In the genomic region with DNA sequence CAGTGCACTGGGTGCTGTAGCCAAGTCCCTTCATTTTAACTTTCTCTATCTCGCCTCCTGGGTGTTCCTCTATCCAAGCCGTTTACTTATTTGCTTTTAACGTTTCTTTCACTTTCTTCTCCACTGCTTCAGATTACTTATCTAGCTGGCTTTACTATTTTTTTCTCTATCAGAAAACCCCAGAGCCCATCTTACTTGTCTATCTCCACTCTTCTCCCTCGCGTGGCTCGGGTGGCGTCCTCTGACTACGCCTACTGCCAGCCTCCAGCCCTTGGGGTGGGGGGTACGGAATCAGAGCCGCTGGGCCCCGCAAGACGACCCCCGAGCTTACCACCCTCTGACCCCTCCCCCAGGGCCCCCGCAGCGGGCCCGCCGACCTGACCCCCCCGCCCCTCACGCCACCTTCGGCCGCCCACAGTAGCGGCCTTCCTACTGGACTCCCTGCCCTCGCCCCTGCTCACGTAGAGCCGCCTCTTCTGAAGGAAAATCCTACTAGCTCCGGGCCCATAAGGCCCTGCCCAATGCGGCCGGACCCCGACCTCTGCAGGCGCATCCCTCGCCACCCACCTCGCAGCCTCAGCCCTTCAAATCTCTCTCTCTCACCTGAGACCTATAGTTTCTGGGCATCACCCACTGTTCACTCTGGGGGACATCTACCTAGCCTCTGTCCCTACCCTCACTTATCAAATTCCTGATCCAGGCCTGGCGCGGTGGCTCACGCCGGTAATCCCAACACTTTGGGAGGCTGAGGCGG, we compare ENCODE assay signal across 8 cellular contexts. TPM values are rescaled to one million over a fixed set of nuclear protein-coding genes. Genes with fewer than 3 reads are reported as not detected.
DNase-seq lines count a peak whose midpoint lies in the region; ATAC-seq and TF ChIP-seq lines count a peak whose summit lies in the region.

No MANE protein-coding gene starts in this region.

- no peaks in the 10 kb centered on the region for H3K9me3 ChIP-seq in CD8-positive, alpha-beta memory T cell (ENCODE audit: low read length)
- H3K9me3 ChIP-seq in Loucy (ENCODE audit: insufficient read depth, low read depth, low read length) (no peaks in the 10 kb centered on the region), endocrine pancreas (ENCODE audit: control insufficient read depth, low read length) (no peaks in the 10 kb centered on the region)

- H3K9ac ChIP-seq in Loucy (ENCODE audit: low read depth, low read length, poor library complexity, severe bottlenecking) (no peak overlapping the region), endocrine pancreas (ENCODE audit: control insufficient read depth, insufficient read depth, low read length) (peak overlapping the region; percentile 54)

- H3K79me2 ChIP-seq in Loucy (ENCODE audit: insufficient read depth, low read length), result no peaks in the 10 kb centered on the region

- CTCF ChIA-PET in CD8-positive, alpha-beta memory T cell (lab: Charles Lee), result interaction anchor here (1.2 to 1.9 kb wide), 3 partner anchors 29 to 85 kb away, joined by 3 to 6 read pairs (median 4); a partner anchor contains a TSS

- no peaks in the 10 kb centered on the region for H3K36me3 ChIP-seq in CD8-positive, alpha-beta memory T cell (ENCODE audit: insufficient read depth, low read length)
- H3K36me3 ChIP-seq in Loucy (ENCODE audit: insufficient read depth, low read length) (no peaks in the 10 kb centered on the region), endocrine pancreas (ENCODE audit: control insufficient read depth, insufficient read depth, low read length) (no peaks in the 10 kb centered on the region)

- ATAC-seq in GM18517 (IDR thresholded peaks at IDR 0.05; ENCODE audit: unreplicated experiment) (no peak), HG03354 (IDR thresholded peaks at IDR 0.05; ENCODE audit: poor library complexity, severe bottlenecking, unreplicated experiment) (no peak), GM21447 (IDR thresholded peaks at IDR 0.05; ENCODE audit: unreplicated experiment) (no peak)

- H3K4me2 ChIP-seq in Loucy (ENCODE audit: low read depth, low read length, poor library complexity, severe bottlenecking), result peak overlapping the region; percentile 65

- peaks cover 17% of the 10 kb centered on the region for H3K4me1 ChIP-seq in CD8-positive, alpha-beta memory T cell (ENCODE audit: insufficient read depth, low read length)
- H3K4me1 ChIP-seq in Loucy (ENCODE audit: insufficient read depth, low read length, poor library complexity, severe bottlenecking) (peaks cover 18% of the 10 kb centered on the region), endocrine pancreas (ENCODE audit: control insufficient read depth, insufficient read depth, low read length) (no peaks in the 10 kb centered on the region)

- no peaks in the 10 kb centered on the region for H4K20me1 ChIP-seq in Loucy (ENCODE audit: insufficient read depth, low read length, poor library complexity, severe bottlenecking)

- no peaks in the 10 kb centered on the region for H3K27me3 ChIP-seq in CD8-positive, alpha-beta memory T cell (ENCODE audit: insufficient read depth, low read length, poor library complexity, severe bottlenecking)
- H3K27me3 ChIP-seq in Loucy (ENCODE audit: insufficient read depth, low read length, poor library complexity, severe bottlenecking) (no peaks in the 10 kb centered on the region), endocrine pancreas (ENCODE audit: control insufficient read depth, insufficient read depth, low read length) (no peaks in the 10 kb centered on the region)

- no peaks in the 10 kb centered on the region for H3K9me3 Mint-ChIP-seq in CD8-positive, alpha-beta memory T cell
- no peaks in the 10 kb centered on the region for H3K9me3 Mint-ChIP-seq in neural crest cell

- no peaks in the 10 kb centered on the region for H3K9me2 ChIP-seq in Loucy (replicated peaks; ENCODE audit: low read depth, low read length)

- peaks cover 0 to 4% (median 0%) of the 10 kb centered on the region in 3 donors for H3K36me3 Mint-ChIP-seq in CD8-positive, alpha-beta memory T cell
- H3K36me3 Mint-ChIP-seq in neural crest cell (ENCODE audit: low read depth), result no peaks in the 10 kb centered on the region

- no peaks in the 10 kb centered on the region; the same call in 1 of the 2 replicates for H3F3A ChIP-seq in Loucy (ENCODE audit: low read depth)

- POLR2A ChIA-PET in CD8-positive, alpha-beta memory T cell (lab: Charles Lee), result interaction anchor here (1.0 to 1.8 kb wide), 2 partner anchors 19 to 34 kb away, joined by 3 to 7 read pairs; no protein-coding TSS in a partner anchor

- peak overlapping the region; percentile 81 for H3K4me3 ChIP-seq in CD8-positive, alpha-beta memory T cell (ENCODE audit: low read length)
- H3K4me3 ChIP-seq in Loucy (ENCODE audit: low read length, poor library complexity, severe bottlenecking) (no peak overlapping the region), endocrine pancreas (ENCODE audit: control insufficient read depth, insufficient read depth, low read length) (peak overlapping the region; percentile 59)

- H2AFZ ChIP-seq in Loucy (ENCODE audit: low read length), result no peak overlapping the region; the same call in 1 of the 2 replicates

- H3K4me3 Mint-ChIP-seq in CD8-positive, alpha-beta memory T cell, result peak overlapping the region; percentile 83 to 99 (median 92)
- H3K4me3 Mint-ChIP-seq in neural crest cell, result peak overlapping the region; percentile 84

- H3K27me3 Mint-ChIP-seq in CD8-positive, alpha-beta memory T cell, result no peaks in the 10 kb centered on the region
- H3K27me3 Mint-ChIP-seq in neural crest cell (ENCODE audit: low read depth), result no peaks in the 10 kb centered on the region

- H3K27ac Mint-ChIP-seq in CD8-positive, alpha-beta memory T cell, result peak overlapping the region; percentile 51 to 98 (median 90)
- H3K27ac Mint-ChIP-seq in neural crest cell (ENCODE audit: unreplicated experiment), result no peak overlapping the region

- peak in 2 of 5 donors; percentile 18 to 34 for DNase-seq in CD8-positive, alpha-beta memory T cell
- DNase-seq in neural crest cell (ENCODE audit: low read depth, low spot score) (no peak), ureter (ENCODE audit: low spot score) (no peak)

- peaks cover 20 to 29% (median 28%) of the 10 kb centered on the region in 3 donors for H3K4me1 Mint-ChIP-seq in CD8-positive, alpha-beta memory T cell
- peaks cover 35% of the 10 kb centered on the region for H3K4me1 Mint-ChIP-seq in neural crest cell

- TF ChIP-seq CTCF in Loucy (conservative IDR thresholded peaks at IDR 0.05; ENCODE audit: low read length), result no peak
- TF ChIP-seq CTCF in neural crest cell (conservative IDR thresholded peaks at IDR 0.05), result no peak

- H3K27ac ChIP-seq in CD8-positive, alpha-beta memory T cell (ENCODE audit: low read depth, low read length), result peak overlapping the region; percentile 67

RNA-seq across cellular contexts. Expression of a gene that starts 1.0 kb away (rescaled TPM):
- total RNA-seq in CD8-positive, alpha-beta memory T cell, result 10 to 100 TPM; 30.6 to 34.1 TPM
- polyA plus RNA-seq in CD8-positive, alpha-beta memory T cell, result 5.1 TPM
- total RNA-seq in neural crest cell (36.0 and 36.8 TPM in 2 replicates), ureter (93.1 TPM)

RNA-seq across cellular contexts. Expression of a gene that starts 10.8 kb away (rescaled TPM):
- under 1 TPM; 0.18 TPM for total RNA-seq in CD8-positive, alpha-beta memory T cell
- 0.10 TPM for polyA plus RNA-seq in CD8-positive, alpha-beta memory T cell
- not detected in 2 replicates for total RNA-seq in neural crest cell
- total RNA-seq in ureter, result not detected

RNA-seq across cellular contexts. Expression of a gene that starts 25.5 kb away (rescaled TPM):
- 10 to 100 TPM; 12.7 to 12.8 TPM for total RNA-seq in CD8-positive, alpha-beta memory T cell
- 0.74 TPM for polyA plus RNA-seq in CD8-positive, alpha-beta memory T cell
- total RNA-seq in neural crest cell (16.6 and 17.6 TPM in 2 replicates), ureter (47.3 TPM)

RNA-seq across cellular contexts. Expression of a gene that starts 29.8 kb away (rescaled TPM):
- 1 to 10 TPM; 6.2 to 6.4 TPM for total RNA-seq in CD8-positive, alpha-beta memory T cell
- 34.0 TPM for polyA plus RNA-seq in CD8-positive, alpha-beta memory T cell
- total RNA-seq in neural crest cell (not detected in 2 replicates), ureter (7.0 TPM)

RNA-seq across cellular contexts. Expression of a gene that starts 32.8 kb away (rescaled TPM):
- total RNA-seq in CD8-positive, alpha-beta memory T cell, result 100 to 1,000 TPM; 176 to 189 TPM
- polyA plus RNA-seq in CD8-positive, alpha-beta memory T cell, result 518 TPM
- 22.4 and 22.5 TPM in 2 replicates for total RNA-seq in neural crest cell
- total RNA-seq in ureter, result 89.4 TPM
